Comparison of ENCODE assay signal across 7 cellular contexts in genomic region chr13:30322428-30322827, GRCh38.
"Had no signal": no experiment of that assay in that cellular context is flagged by ENCODE, and none has a peak within 500 bp of the region (broad histone marks: within the 10 kb centered on the region; RNA-seq: fewer than 3 reads in every experiment).

No MANE protein-coding gene starts in this region.

- H3K27ac ChIP-seq: GM23248 had no signal

- H3K36me3 ChIP-seq: HAP-1 had no signal

- DNase-seq: GM23248, GOT3, H7, IMR-90, KBM-7 had no signal

- H3K4me3 ChIP-seq: GM23248, HAP-1 had no signal

- FAIRE-seq: HTR-8/SVneo had no signal

- H3K9ac ChIP-seq: GM23248 had no signal

- H3K9me3 ChIP-seq: HAP-1 had no signal

- H2AFZ ChIP-seq: GM23248 had no signal
